12 cellular contexts compared by ENCODE assay signal in the genomic region with DNA sequence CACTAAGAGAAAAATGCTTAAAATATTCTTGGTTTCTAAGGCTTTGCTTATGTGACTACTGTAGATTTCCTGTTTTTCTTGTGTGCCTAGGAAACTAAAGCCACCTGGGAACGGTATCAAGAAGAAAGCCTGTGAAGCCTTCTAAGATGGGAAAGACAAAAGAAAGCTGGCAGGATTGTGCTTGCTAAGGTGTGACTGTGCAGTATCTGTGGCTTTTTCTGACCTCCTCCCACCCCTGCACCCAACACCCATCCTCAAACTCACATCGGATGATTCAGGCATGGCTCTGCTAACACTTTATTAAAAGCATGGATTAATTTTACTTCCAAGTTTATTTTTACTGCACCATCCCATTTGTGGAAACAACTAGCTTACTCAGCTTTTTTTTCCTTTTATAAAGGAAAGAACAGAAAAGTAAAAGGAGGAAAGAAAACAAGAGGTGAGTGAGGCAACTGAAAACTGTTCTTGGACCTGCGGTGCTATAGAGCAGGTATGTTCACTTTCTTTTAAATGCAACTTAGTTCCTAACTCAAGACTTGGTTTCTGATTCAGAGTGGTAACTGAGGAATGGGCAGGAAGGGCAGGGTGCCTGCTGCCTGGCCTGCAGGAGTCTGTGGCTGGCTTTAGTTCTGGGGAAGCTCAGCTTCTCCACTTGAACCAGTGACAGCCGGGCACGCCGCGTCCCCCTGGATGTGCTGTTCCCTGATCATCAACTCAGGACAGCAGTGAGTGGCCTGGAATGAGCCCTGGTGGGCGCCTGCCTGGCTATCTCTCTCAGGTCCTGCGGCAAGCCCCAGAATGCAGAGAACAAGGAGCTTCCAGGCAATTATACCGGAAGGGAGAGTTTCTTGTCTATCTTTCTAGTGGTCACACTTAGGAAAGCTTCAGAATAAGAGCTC. TPM values are rescaled to one million over a fixed set of nuclear protein-coding genes. Genes with fewer than 3 reads are reported as not detected.
DNase-seq lines count a peak whose midpoint lies in the region; ATAC-seq and TF ChIP-seq lines count a peak whose summit lies in the region.
"Had no signal": no experiment of that assay in that cellular context is flagged by ENCODE, and none has a peak within 500 bp of the region (broad histone marks: within the 10 kb centered on the region; RNA-seq: fewer than 3 reads in every experiment).

A gene with protein sequence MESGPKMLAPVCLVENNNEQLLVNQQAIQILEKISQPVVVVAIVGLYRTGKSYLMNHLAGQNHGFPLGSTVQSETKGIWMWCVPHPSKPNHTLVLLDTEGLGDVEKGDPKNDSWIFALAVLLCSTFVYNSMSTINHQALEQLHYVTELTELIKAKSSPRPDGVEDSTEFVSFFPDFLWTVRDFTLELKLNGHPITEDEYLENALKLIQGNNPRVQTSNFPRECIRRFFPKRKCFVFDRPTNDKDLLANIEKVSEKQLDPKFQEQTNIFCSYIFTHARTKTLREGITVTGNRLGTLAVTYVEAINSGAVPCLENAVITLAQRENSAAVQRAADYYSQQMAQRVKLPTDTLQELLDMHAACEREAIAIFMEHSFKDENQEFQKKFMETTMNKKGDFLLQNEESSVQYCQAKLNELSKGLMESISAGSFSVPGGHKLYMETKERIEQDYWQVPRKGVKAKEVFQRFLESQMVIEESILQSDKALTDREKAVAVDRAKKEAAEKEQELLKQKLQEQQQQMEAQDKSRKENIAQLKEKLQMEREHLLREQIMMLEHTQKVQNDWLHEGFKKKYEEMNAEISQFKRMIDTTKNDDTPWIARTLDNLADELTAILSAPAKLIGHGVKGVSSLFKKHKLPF (plus strand): TSS at position 422 of the 899 bp plus-strand sequence. CDS start 4,493 bp downstream, outside the sequence.

- intact Hi-C loops in vagina (cut with DNase I) = no loop called here

- no peaks in the 10 kb centered on the region for H3K79me2 ChIP-seq in KMS-11 (ENCODE audit: insufficient read depth, low read depth)

- peak; percentile 21 for DNase-seq in stimulated activated CD4-positive, alpha-beta T cell treated with anti-CD3 and anti-CD28 coated beads, Interleukin-15, amount 100 ng/mL, for 24 hours
- DNase-seq in stimulated activated CD4-positive, alpha-beta T cell treated with anti-CD3 and anti-CD28 coated beads, Interleukin-2, amount 100 ng/mL, for 48 hours = no peak
- DNase-seq in vagina (ENCODE audit: extremely low spot score in 2 of 2) (no peak), CD1c-positive myeloid dendritic cell (ENCODE audit: extremely low spot score) (no peak), SKM-1 treated with dmso at 0.1 percent for 144 hours (lab: John Stamatoyannopoulos, UW; ENCODE audit: unreplicated experiment) (no peak)
- DNase-seq: DMS53, gastrocnemius medialis had no signal

- H3K4me3 ChIP-seq in KMS-11 (IDR thresholded peaks at IDR 0.05; ENCODE audit: insufficient read depth, low read depth, low read length) (no peak within 1 kb of the TSS), esophagus (ENCODE audit: low read depth in 1 of 2, low read length in 2 of 2) (peak within 1 kb of the TSS; percentile 56 to 71), vagina (peak within 1 kb of the TSS in 1 of 2 donors; percentile 32)
- H3K4me3 ChIP-seq: gastrocnemius medialis, tibial nerve had no signal

- peak within 1 kb of the TSS; percentile 8; the same call in 1 of the 2 replicates for H3K9ac ChIP-seq in KMS-11

- no peaks in the 10 kb centered on the region for H3K36me3 ChIP-seq in KMS-11 (ENCODE audit: insufficient read depth)
- peaks cover 0 to 4% of the 10 kb centered on the region in 2 donors for H3K36me3 ChIP-seq in esophagus (ENCODE audit: control insufficient read depth in 2 of 2, insufficient read depth in 2 of 2, low read length in 1 of 2)
- no peaks in the 10 kb centered on the region for H3K36me3 ChIP-seq in vagina
- H3K36me3 ChIP-seq: gastrocnemius medialis, tibial nerve had no signal

- H3K4me1 ChIP-seq in KMS-11 (ENCODE audit: low read depth, poor library complexity, severe bottlenecking) = peaks cover 17% of the 10 kb centered on the region
- H3K4me1 ChIP-seq in esophagus (ENCODE audit: control insufficient read depth in 2 of 2, insufficient read depth in 2 of 2, low read length in 1 of 2) = no peaks in the 10 kb centered on the region
- H3K4me1 ChIP-seq in vagina = peaks cover 5% of the 10 kb centered on the region
- H3K4me1 ChIP-seq: gastrocnemius medialis had no signal

- H3K9me3 ChIP-seq in esophagus (ENCODE audit: control insufficient read depth in 2 of 2, insufficient read depth in 1 of 2, low read depth in 1 of 2, low read length in 1 of 2) = no peaks in the 10 kb centered on the region
- no peaks in the 10 kb centered on the region for H3K9me3 ChIP-seq in vagina
- H3K9me3 ChIP-seq: gastrocnemius medialis, tibial nerve had no signal

- H4K20me1 ChIP-seq in KMS-11 (ENCODE audit: insufficient read depth) = no peaks in the 10 kb centered on the region

- no peak for TF ChIP-seq POLR2A in vagina (IDR thresholded peaks at IDR 0.05)

- WGBS in esophagus, 2 donors = 36 to 51% methylated on average over 10 of the region's 10 CpGs

- peak within 1 kb of the TSS; percentile 58 for H3K4me2 ChIP-seq in KMS-11

- no peak for TF ChIP-seq CTCF in KMS-11 (conservative IDR thresholded peaks at IDR 0.05; ENCODE audit: low read depth, low read length)
- no peak for TF ChIP-seq CTCF in vagina (IDR thresholded peaks at IDR 0.05)

- no peaks in the 10 kb centered on the region for H3K27me3 ChIP-seq in KMS-11 (ENCODE audit: insufficient read depth, low read depth)
- H3K27me3 ChIP-seq in esophagus (ENCODE audit: control insufficient read depth in 1 of 2, insufficient read depth in 2 of 2, low read length in 2 of 2) = no peaks in the 10 kb centered on the region
- no peaks in the 10 kb centered on the region for H3K27me3 ChIP-seq in vagina
- H3K27me3 ChIP-seq: gastrocnemius medialis, tibial nerve had no signal

- ATAC-seq in HG02970 (IDR thresholded peaks at IDR 0.05; ENCODE audit: low FRiP score, unreplicated experiment) = no peak
- ATAC-seq: gastrocnemius medialis had no signal

- peak within 1 kb of the TSS; percentile 47; the same call in 1 of the 2 replicates for H3K27ac ChIP-seq in KMS-11
- H3K27ac ChIP-seq in esophagus (ENCODE audit: low read depth in 2 of 2, low read length in 1 of 2) = peak within 1 kb of the TSS; percentile 96 to 97
- H3K27ac ChIP-seq in vagina = no peak within 1 kb of the TSS
- H3K27ac ChIP-seq: gastrocnemius medialis, tibial nerve had no signal

- H2AFZ ChIP-seq in KMS-11 (ENCODE audit: low read depth) = 0 out of 2 replicates have a peak within 1 kb of the TSS, but pooled peaks have one; percentile 9

RNA-seq across cellular contexts. Expression of the gene that starts here (rescaled TPM):
- 100 to 1,000 TPM; 344 to 442 TPM for polyA plus RNA-seq in esophagus
- total RNA-seq in vagina = 23.1 TPM
- total RNA-seq: gastrocnemius medialis, NCI-H460, tibial nerve had no signal
